In genomic region chr2:62291517-62292137, GRCh38 we compare ENCODE assay signal across 21 cellular contexts.
DNase-seq lines count a peak whose midpoint lies in the region; ATAC-seq, FAIRE-seq and TF ChIP-seq lines count a peak whose summit lies in the region.
"Had no signal": no experiment of that assay in that cellular context is flagged by ENCODE, and none has a peak within 500 bp of the region (broad histone marks: within the 10 kb centered on the region; RNA-seq: fewer than 3 reads in every experiment).

No MANE protein-coding gene starts in this region.

- H3K9me3 ChIP-seq in HEK293 (ENCODE audit: control insufficient read depth, insufficient read depth, low read depth, low read length) (no peaks in the 10 kb centered on the region), body of pancreas (no peaks in the 10 kb centered on the region), thoracic aorta (no peaks in the 10 kb centered on the region)
- H3K9me3 ChIP-seq: SJCRH30 had no signal

- no peak for TF ChIP-seq CTCF in HEK293 (tag by site-specific recombination; IDR thresholded peaks at IDR 0.05)
- TF ChIP-seq CTCF in body of pancreas (IDR thresholded peaks at IDR 0.05), result no peak
- no peak for TF ChIP-seq CTCF in thoracic aorta (IDR thresholded peaks at IDR 0.05)

- H3K27me3 ChIP-seq in body of pancreas, result no peaks in the 10 kb centered on the region
- H3K27me3 ChIP-seq in thoracic aorta (replicated peaks; ENCODE audit: insufficient read depth), result no peaks in the 10 kb centered on the region
- H3K27me3 ChIP-seq: foreskin keratinocyte, neural progenitor cell, SJCRH30 had no signal

- FAIRE-seq in RCC 7860 (lab: Jason Lieb, UNC), result no peak

- CTCF ChIA-PET in HEK293 (lab: Yijun Ruan, JAX), result interaction anchor here (0.6 kb wide), 1 partner anchor 504 kb away, joined by 3 read pairs; no protein-coding TSS in a partner anchor

- no peak for TF ChIP-seq POLR2A in body of pancreas (IDR thresholded peaks at IDR 0.05)

- H3K36me3 ChIP-seq in HEK293 (ENCODE audit: control insufficient read depth in 2 of 2, insufficient read depth in 1 of 2, low read length in 2 of 2) (no peaks in the 10 kb centered on the region), body of pancreas (replicated peaks in 1 of 2; ENCODE audit: insufficient read depth in 1 of 2, low read depth in 2 of 2) (no peaks in the 10 kb centered on the region), thoracic aorta (no peaks in the 10 kb centered on the region)
- H3K36me3 ChIP-seq: neural progenitor cell, SJCRH30 had no signal

- ATAC-seq in body of pancreas (no peak), thoracic aorta (ENCODE audit: insufficient number of reproducible peaks, low FRiP score, low read depth) (no peak)
- ATAC-seq: foreskin keratinocyte; stimulated activated memory B cell treated with anti-CD40 and anti-IgM and Interleukin-4, amounts not matched to agents 10 μg/mL and 1 μg/mL and 100 μg/mL, for 72 hours had no signal

- WGBS in body of pancreas, 2 donors, result 82% methylated on average over 7 of the region's 7 CpGs

- DNase-seq in body of pancreas, result no peak
- DNase-seq in mesenteric fat pad (ENCODE audit: low spot score), result peak; percentile 49
- DNase-seq in thoracic aorta (ENCODE audit: low spot score), result no peak
- DNase-seq in RCC 7860 (ENCODE audit: low spot score), result no peak
- DNase-seq in NCI-H345 treated with DMSO at 0.1 percent for 48 hours (lab: John Stamatoyannopoulos, UW; ENCODE audit: unreplicated experiment), result no peak
- no peak for DNase-seq in hypothalamus (lab: John Stamatoyannopoulos, UW)
- DNase-seq: activated CD4-positive, alpha-beta memory T cell treated with anti-CD3 and anti-CD28 coated beads, Interleukin-2, amount 10 ng/mL, durations not matched to agents 7 days and 5 days; activated CD4-positive, CD25-positive, alpha-beta regulatory T cell treated with anti-CD3 and anti-CD28 coated beads, Interleukin-2, amount 50 U/mL, for 72 hours; activated effector memory CD4-positive, alpha-beta T cell treated with Interleukin-2 at 50 U/mL for 16 hours; activated naive CD8-positive, alpha-beta T cell treated with anti-CD3 and anti-CD28 coated beads, Interleukin-2, amount 10 ng/mL, durations not matched to agents 7 days and 5 days; effector CD8-positive, alpha-beta T cell; GM23248; NCI-H187; NCI-H526; SJCRH30; stimulated activated CD4-positive, alpha-beta T cell treated with anti-CD3 and anti-CD28 coated beads, Interleukin-2, amount 100 ng/mL, for 48 hours had no signal

- POLR2A ChIA-PET in HEK293 (lab: Yijun Ruan, JAX), result no interaction called here

- no peak overlapping the region for H3K4me3 ChIP-seq in HEK293 (ENCODE audit: low read depth, low read length)
- H3K4me3 ChIP-seq in body of pancreas, result no peak overlapping the region
- H3K4me3 ChIP-seq in thoracic aorta, result peak overlapping the region; percentile 26
- H3K4me3 ChIP-seq: GM23248, neural progenitor cell, SJCRH30, smooth muscle cell had no signal

- H3K27ac ChIP-seq in HEK293 (ENCODE audit: extremely low read depth, low read depth, low read length), result 0 out of 2 replicates have a peak overlapping the region, but pooled peaks have one; percentile 34
- H3K27ac ChIP-seq in body of pancreas, result peak overlapping the region; percentile 74 to 95 (median 90)
- no peak overlapping the region for H3K27ac ChIP-seq in thoracic aorta
- H3K27ac ChIP-seq: foreskin keratinocyte, GM23248, neural progenitor cell, SJCRH30 had no signal

- intact Hi-C loops in body of pancreas (cut with DNase I), result loop anchor here (10.0 kb wide), 1 partner anchor 87 kb away; no protein-coding TSS in a partner anchor

- H3K4me1 ChIP-seq in HEK293 (ENCODE audit: control insufficient read depth, insufficient read depth, low read length), result peaks cover 13% of the 10 kb centered on the region
- H3K4me1 ChIP-seq in body of pancreas, result peaks cover 33% of the 10 kb centered on the region
- peaks cover 7 to 25% of the 10 kb centered on the region in 2 donors for H3K4me1 ChIP-seq in thoracic aorta (ENCODE audit: control insufficient read depth in 1 of 2, low read depth in 2 of 2)
- H3K4me1 ChIP-seq: foreskin keratinocyte had no signal

TF ChIP-seq in HEK293, 187 proteins besides CTCF, POLR2A, EP300 and RAD21:
- TF ChIP-seq GLI2 (tag by site-specific recombination; IDR thresholded peaks at IDR 0.05; ENCODE audit: borderline replicate concordance, low read depth), result no peak
- TF ChIP-seq ZNF473 (tag by site-specific recombination; IDR thresholded peaks at IDR 0.05), result no peak
- TF ChIP-seq ZNF560 (tag by site-specific recombination; IDR thresholded peaks at IDR 0.05; ENCODE audit: borderline replicate concordance), result no peak
- no peak for TF ChIP-seq ZSCAN30 (tag by site-specific recombination; IDR thresholded peaks at IDR 0.05)
- TF ChIP-seq ZNF266 (tag by site-specific recombination; IDR thresholded peaks at IDR 0.05; ENCODE audit: low read depth), result no peak

Comparison
In these comparisons a context has a peak if more than half of its experiments do, and no peak if none do; other contexts are left out.
1. H3K27ac ChIP-seq: peak in HEK293 (single experiment) and body of pancreas (4 of 4); none in thoracic aorta (0 of 2).